Comparison of ENCODE assay signal across 27 cellular contexts in genomic region chr22:45452565-45453449, GRCh38. TPM values are rescaled to one million over a fixed set of nuclear protein-coding genes. Genes with fewer than 3 reads are reported as not detected.
DNase-seq lines count a peak whose midpoint lies in the region; ATAC-seq and TF ChIP-seq lines count a peak whose summit lies in the region.
"Had no signal": no experiment of that assay in that cellular context is flagged by ENCODE, and none has a peak within 500 bp of the region (broad histone marks: within the 10 kb centered on the region; RNA-seq: fewer than 3 reads in every experiment).

No MANE protein-coding gene starts in this region.

- H3K27ac ChIP-seq in hepatocyte = peak overlapping the region; percentile 82
- H3K27ac ChIP-seq: 22Rv1, gastrocnemius medialis, VCaP had no signal

- no peak overlapping the region for H3K4me2 ChIP-seq in hepatocyte

- H3K27me3 ChIP-seq in adipocyte (replicated peaks; ENCODE audit: control insufficient read depth, insufficient read depth, low read length) (no peaks in the 10 kb centered on the region), hepatocyte (no peaks in the 10 kb centered on the region)
- H3K27me3 ChIP-seq: gastrocnemius medialis had no signal

- peak; percentile 58 for DNase-seq in NCI-H2171 treated with DMSO at 0.1 percent for 48 hours (lab: John Stamatoyannopoulos, UW)
- DNase-seq in NCI-H2171 (lab: John Stamatoyannopoulos, UW) = no peak
- peak; percentile 71 for DNase-seq in adipocyte (ENCODE audit: low read depth)
- no peak for DNase-seq in hepatocyte (ENCODE audit: low spot score)
- DNase-seq in type B pancreatic cell (ENCODE audit: extremely low spot score, unreplicated experiment) = no peak
- no peak for DNase-seq in RKO (ENCODE audit: low spot score)
- DNase-seq in NAMALWA (ENCODE audit: low spot score) = no peak
- DNase-seq: activated CD8-positive, alpha-beta T cell treated with anti-CD3 and anti-CD28 coated beads for 36 hours; activated naive CD8-positive, alpha-beta T cell treated with anti-CD3 and anti-CD28 coated beads, Interleukin-2, amount 10 ng/mL, durations not matched to agents 7 days and 5 days; activated T-cell treated with anti-CD3 and anti-CD28 coated beads, Interleukin-2, amount 50 U/mL, for 72 hours; CD4-positive, alpha-beta T cell; cerebellar nuclear complex; DMS79; gastrocnemius medialis; GOT3; lower lobe of right lung; naive thymus-derived CD4-positive, alpha-beta T cell; NCI-H1436; NCI-H2227 treated with DMSO at 0.1 percent for 48 hours; NK-92 treated with Interleukin-12 subunit alpha and Interleukin-12 subunit beta, amount 100 ng/mL, for 24 hours; stimulated activated CD4-positive, alpha-beta T cell treated with anti-CD3 and anti-CD28 coated beads, Interleukin-1b, Interleukin-23, amount 100 ng/mL, for 48 hours; T-cell had no signal

- WGBS in hepatocyte (ENCODE audit: low lambda C conversion rate, missing lambda C conversion rate) = 67% methylated on average over 8 of the region's 8 CpGs

- H3K9me3 ChIP-seq in adipocyte (ENCODE audit: control insufficient read depth, low read length) (no peaks in the 10 kb centered on the region), hepatocyte (ENCODE audit: low read depth) (no peaks in the 10 kb centered on the region)
- H3K9me3 ChIP-seq: gastrocnemius medialis, lower lobe of right lung had no signal

- H3K9me3 Mint-ChIP-seq in type B pancreatic cell = no peaks in the 10 kb centered on the region
- H3K9me3 Mint-ChIP-seq: activated CD8-positive, alpha-beta T cell treated with anti-CD3 and anti-CD28 coated beads for 36 hours; activated naive CD8-positive, alpha-beta T cell treated with anti-CD3 and anti-CD28 coated beads, Interleukin-2, amount 10 ng/mL, durations not matched to agents 7 days and 5 days; activated T-cell treated with anti-CD3 and anti-CD28 coated beads, Interleukin-2, amount 50 U/mL, for 72 hours; CD4-positive, alpha-beta T cell; naive thymus-derived CD4-positive, alpha-beta T cell; T-cell had no signal

- no peaks in the 10 kb centered on the region for H3K79me2 ChIP-seq in hepatocyte

- peak overlapping the region; percentile 49 for H3K4me3 Mint-ChIP-seq in type B pancreatic cell
- H3K4me3 Mint-ChIP-seq: activated CD8-positive, alpha-beta T cell treated with anti-CD3 and anti-CD28 coated beads for 36 hours; activated naive CD8-positive, alpha-beta T cell treated with anti-CD3 and anti-CD28 coated beads, Interleukin-2, amount 10 ng/mL, durations not matched to agents 7 days and 5 days; activated T-cell treated with anti-CD3 and anti-CD28 coated beads, Interleukin-2, amount 50 U/mL, for 72 hours; CD4-positive, alpha-beta T cell; naive thymus-derived CD4-positive, alpha-beta T cell; T-cell had no signal

- H3K4me3 ChIP-seq in adipocyte (ENCODE audit: low read length) (no peak overlapping the region), hepatocyte (no peak overlapping the region)
- H3K4me3 ChIP-seq: gastrocnemius medialis, lower lobe of right lung had no signal

- no peaks in the 10 kb centered on the region for H3K36me3 ChIP-seq in adipocyte (ENCODE audit: control insufficient read depth, insufficient read depth, low read length, severe bottlenecking)
- no peaks in the 10 kb centered on the region for H3K36me3 ChIP-seq in hepatocyte (replicated peaks; ENCODE audit: insufficient read depth, low read depth)
- H3K36me3 ChIP-seq: gastrocnemius medialis, lower lobe of right lung had no signal

- no peaks in the 10 kb centered on the region for H3K36me3 Mint-ChIP-seq in type B pancreatic cell
- H3K36me3 Mint-ChIP-seq: activated naive CD8-positive, alpha-beta T cell treated with anti-CD3 and anti-CD28 coated beads, Interleukin-2, amount 10 ng/mL, durations not matched to agents 7 days and 5 days; naive thymus-derived CD4-positive, alpha-beta T cell; T-cell had no signal

- H3K4me1 Mint-ChIP-seq in type B pancreatic cell (ENCODE audit: unreplicated experiment) = peaks cover 52% of the 10 kb centered on the region
- H3K4me1 Mint-ChIP-seq: activated naive CD8-positive, alpha-beta T cell treated with anti-CD3 and anti-CD28 coated beads, Interleukin-2, amount 10 ng/mL, durations not matched to agents 7 days and 5 days; naive thymus-derived CD4-positive, alpha-beta T cell; T-cell had no signal

- H3K9ac ChIP-seq in adipocyte (ENCODE audit: low read length) = peak overlapping the region; percentile 36

- TF ChIP-seq CTCF in hepatocyte (IDR thresholded peaks at IDR 0.05; ENCODE audit: poor library complexity) (no peak), type B pancreatic cell (conservative IDR thresholded peaks at IDR 0.05) (no peak)

- no peaks in the 10 kb centered on the region for H3K9me2 ChIP-seq in hepatocyte (replicated peaks; ENCODE audit: insufficient read depth)

- no peaks in the 10 kb centered on the region for H4K20me1 ChIP-seq in hepatocyte (ENCODE audit: insufficient read depth, poor library complexity, severe bottlenecking)

- H3K27me3 Mint-ChIP-seq in type B pancreatic cell = peaks cover 6% of the 10 kb centered on the region
- H3K27me3 Mint-ChIP-seq: activated naive CD8-positive, alpha-beta T cell treated with anti-CD3 and anti-CD28 coated beads, Interleukin-2, amount 10 ng/mL, durations not matched to agents 7 days and 5 days; CD4-positive, alpha-beta T cell had no signal

- no peak overlapping the region for H2AFZ ChIP-seq in hepatocyte

- H3K4me1 ChIP-seq in adipocyte (ENCODE audit: control insufficient read depth, insufficient read depth, low read length) (peaks cover 56% of the 10 kb centered on the region), hepatocyte (ENCODE audit: insufficient read depth) (peaks cover 44% of the 10 kb centered on the region)
- H3K4me1 ChIP-seq: gastrocnemius medialis, lower lobe of right lung had no signal

- peak overlapping the region; percentile 56 for H3K27ac Mint-ChIP-seq in type B pancreatic cell
- H3K27ac Mint-ChIP-seq: activated CD8-positive, alpha-beta T cell treated with anti-CD3 and anti-CD28 coated beads for 36 hours; activated naive CD8-positive, alpha-beta T cell treated with anti-CD3 and anti-CD28 coated beads, Interleukin-2, amount 10 ng/mL, durations not matched to agents 7 days and 5 days; activated T-cell treated with anti-CD3 and anti-CD28 coated beads, Interleukin-2, amount 50 U/mL, for 72 hours; CD4-positive, alpha-beta T cell; naive thymus-derived CD4-positive, alpha-beta T cell; T-cell had no signal

- ATAC-seq in HG03378 (IDR thresholded peaks at IDR 0.05; ENCODE audit: unreplicated experiment) = no peak
- ATAC-seq: activated CD8-positive, alpha-beta T cell treated with anti-CD3 and anti-CD28 coated beads for 36 hours; activated T-cell treated with anti-CD3 and anti-CD28 coated beads, Interleukin-2, amount 50 U/mL, for 72 hours; gastrocnemius medialis; lower lobe of right lung; naive thymus-derived CD4-positive, alpha-beta T cell; right cardiac atrium; T-cell had no signal

RNA-seq across cellular contexts. Expression of gene RIBC2, which starts 39.3 kb away (rescaled TPM):
- total RNA-seq in hepatocyte (0.48 and 0.50 TPM in 2 replicates), type B pancreatic cell (ENCODE audit: low replicate concordance) (5.1 and 8.8 TPM in 2 replicates)
- 0.56 and 1.3 TPM in 2 replicates for polyA plus RNA-seq in hepatocyte
- total RNA-seq: gastrocnemius medialis had no signal
- polyA plus RNA-seq: naive thymus-derived CD4-positive, alpha-beta T cell had no signal

RNA-seq across cellular contexts. Expression of gene SMC1B, which starts 39.4 kb away (rescaled TPM):
- not detected in 2 replicates for total RNA-seq in hepatocyte
- polyA plus RNA-seq in hepatocyte = 0.10 TPM in 1 of 2 replicates, not detected in the other
- total RNA-seq in type B pancreatic cell (ENCODE audit: low replicate concordance) = 0.07 TPM in 1 of 2 replicates, not detected in the other
- total RNA-seq: CD4-positive, alpha-beta T cell; gastrocnemius medialis; LHCN-M2; lower lobe of right lung; right cardiac atrium had no signal
- polyA plus RNA-seq: naive thymus-derived CD4-positive, alpha-beta T cell; right cardiac atrium had no signal

RNA-seq across cellular contexts. Expression of gene FBLN1, which starts 49.9 kb away (rescaled TPM):
- total RNA-seq in hepatocyte (185 and 201 TPM in 2 replicates), type B pancreatic cell (ENCODE audit: low replicate concordance) (121 and 271 TPM in 2 replicates)
- 669 and 709 TPM in 2 replicates for polyA plus RNA-seq in hepatocyte
- total RNA-seq: activated naive CD8-positive, alpha-beta T cell treated with anti-CD3 and anti-CD28 coated beads, Interleukin-2, amount 10 ng/mL, durations not matched to agents 7 days and 5 days; activated T-cell treated with anti-CD3 and anti-CD28 coated beads, Interleukin-2, amount 50 U/mL, for 72 hours; CD4-positive, alpha-beta T cell had no signal
- polyA plus RNA-seq: naive thymus-derived CD4-positive, alpha-beta T cell had no signal

Comparison
In these comparisons a context has a peak if more than half of its experiments do, and no peak if none do; other contexts are left out.
1. DNase-seq: peak in NCI-H2171 treated with DMSO at 0.1 percent for 48 hours (single experiment) and adipocyte (single experiment); none in NCI-H2171 (single experiment), hepatocyte (single experiment), type B pancreatic cell (single experiment), RKO (single experiment) and NAMALWA (single experiment).